1 cellular context compared by ENCODE assay signal in genomic region chr14:32366256-32366655, GRCh38.
TF ChIP-seq lines count a peak whose summit lies in the region.

No MANE protein-coding gene starts in this region.

TF ChIP-seq in H1, 55 proteins besides CTCF, POLR2A, EP300 and RAD21:
- TF ChIP-seq GTF2F1 (IDR thresholded peaks at IDR 0.05; ENCODE audit: borderline replicate concordance, low read depth, low read length): no peak
- TF ChIP-seq KDM5A (IDR thresholded peaks at IDR 0.05; ENCODE audit: low read length): no peak
- no peak for TF ChIP-seq MAX (IDR thresholded peaks at IDR 0.05)
- no peak for TF ChIP-seq ATF2 (IDR thresholded peaks at IDR 0.05; ENCODE audit: low read length)
- TF ChIP-seq SIX5 (IDR thresholded peaks at IDR 0.05; ENCODE audit: low read depth, low read length): no peak
- TF ChIP-seq JUN (IDR thresholded peaks at IDR 0.05; ENCODE audit: low read depth, low read length): no peak
- TF ChIP-seq FOSL1 (IDR thresholded peaks at IDR 0.05; ENCODE audit: insufficient read depth, low read depth, low read length): no peak
- TF ChIP-seq TAF1 (IDR thresholded peaks at IDR 0.05; ENCODE audit: low read depth, low read length): no peak
